In genomic region chr14:99578541-99579044, GRCh38 we compare ENCODE assay signal across 11 cellular contexts. TPM values are rescaled to one million over a fixed set of nuclear protein-coding genes. Genes with fewer than 3 reads are reported as not detected.
DNase-seq lines count a peak whose midpoint lies in the region; ATAC-seq and TF ChIP-seq lines count a peak whose summit lies in the region.
"Had no signal": no experiment of that assay in that cellular context is flagged by ENCODE, and none has a peak within 500 bp of the region (broad histone marks: within the 10 kb centered on the region; RNA-seq: fewer than 3 reads in every experiment).

No MANE protein-coding gene starts in this region.

- peak overlapping the region; percentile 92 for H2BK5ac ChIP-seq in trophoblast cell (ENCODE audit: low read depth, low read length, poor library complexity)

- peak overlapping the region; percentile 13 for H4K12ac ChIP-seq in trophoblast cell (ENCODE audit: low read depth, low read length)

- peak overlapping the region in 6 of 11 experiments; percentile 28 to 69 (median 38); a peak in 10 of 22 replicates for H3K4me2 ChIP-seq in BLaER1 treated with 17β-estradiol and CSF1 and Interleukin-3, amounts not matched to agents 10 nM and 100 nM
- H3K4me2 ChIP-seq in trophoblast cell (ENCODE audit: low read length), result peak overlapping the region; percentile 53

- H3K23ac ChIP-seq in trophoblast cell (ENCODE audit: low read length), result no peak overlapping the region

- H3K14ac ChIP-seq in trophoblast cell (ENCODE audit: low read length), result peak overlapping the region; percentile 89

- peak overlapping the region; percentile 77 for H3K4ac ChIP-seq in trophoblast cell (ENCODE audit: low read depth, low read length)

- H3K9me3 ChIP-seq in BLaER1 treated with 17β-estradiol and CSF1 and Interleukin-3, amounts not matched to agents 10 nM and 100 nM (replicated peaks in 1 of 11), result no peaks in the 10 kb centered on the region
- no peaks in the 10 kb centered on the region for H3K9me3 ChIP-seq in adrenal gland (replicated peaks in 1 of 3)
- H3K9me3 ChIP-seq in right atrium auricular region, result no peaks in the 10 kb centered on the region
- H3K9me3 ChIP-seq in trophoblast cell (ENCODE audit: insufficient read depth, low read depth, low read length), result peaks cover 2% of the 10 kb centered on the region

- TF ChIP-seq CTCF in adrenal gland (IDR thresholded peaks at IDR 0.05) (no peak), right atrium auricular region (IDR thresholded peaks at IDR 0.05) (no peak)

- H2BK120ac ChIP-seq in trophoblast cell (ENCODE audit: insufficient read depth, low read length, poor library complexity), result peak overlapping the region; percentile 82

- peak in 1 of 2 donors; percentile 40 for TF ChIP-seq POLR2A in adrenal gland (IDR thresholded peaks at IDR 0.05)

- peak overlapping the region; percentile 43 for H4K8ac ChIP-seq in trophoblast cell (ENCODE audit: low read depth, low read length)

- intact Hi-C loops in adrenal gland (cut with DNase I), result no loop called here

- peaks cover 51% of the 10 kb centered on the region for H3K79me1 ChIP-seq in trophoblast cell (ENCODE audit: low read length)

- peak overlapping the region; percentile 71 for H2BK12ac ChIP-seq in trophoblast cell (ENCODE audit: low read length)

- no peak overlapping the region for H3K4me3 ChIP-seq in BLaER1 treated with 17β-estradiol and CSF1 and Interleukin-3, amounts not matched to agents 10 nM and 100 nM
- H3K4me3 ChIP-seq in adrenal gland (no peak overlapping the region), right atrium auricular region (no peak overlapping the region), trophoblast cell (ENCODE audit: low read depth, low read length) (no peak overlapping the region)

- 30 to 44% (median 37%) methylated on average over 9 to 12 of the region's 12 CpGs for WGBS in adrenal gland, 4 donors
- WGBS in trophoblast cell (ENCODE audit: extremely low coverage, insufficient coverage, insufficient read length), result no CpG with 5 or more reads among the region's 12 CpGs

- H3K79me2 ChIP-seq in trophoblast cell (ENCODE audit: control insufficient read depth, insufficient read depth, low read length, poor library complexity), result peaks cover 22% of the 10 kb centered on the region

- H3K9ac ChIP-seq in BLaER1 treated with 17β-estradiol and CSF1 and Interleukin-3, amounts not matched to agents 10 nM and 100 nM, result no peak overlapping the region
- H3K9ac ChIP-seq in trophoblast cell (ENCODE audit: low read length), result no peak overlapping the region

- peak overlapping the region; percentile 2 for H2AFZ ChIP-seq in trophoblast cell (ENCODE audit: insufficient read depth, low read length, poor library complexity)

- no peaks in the 10 kb centered on the region for H3K36me3 ChIP-seq in BLaER1 treated with 17β-estradiol and CSF1 and Interleukin-3, amounts not matched to agents 10 nM and 100 nM
- H3K36me3 ChIP-seq in adrenal gland (replicated peaks in 1 of 2), result no peaks in the 10 kb centered on the region
- H3K36me3 ChIP-seq in right atrium auricular region, result no peaks in the 10 kb centered on the region
- H3K36me3 ChIP-seq in trophoblast cell (ENCODE audit: control insufficient read depth in 1 of 2, insufficient read depth in 2 of 2, low read length in 2 of 2), result no peaks in the 10 kb centered on the region

- H2AK5ac ChIP-seq in trophoblast cell (ENCODE audit: low read length), result peak overlapping the region; percentile 61

- peak in 5 of 7 donors; percentile 61 to 82 (median 74) for DNase-seq in adrenal gland
- no peak for DNase-seq in right atrium auricular region (ENCODE audit: low spot score)
- peak; percentile 30 to 47 for DNase-seq in trophoblast cell
- DNase-seq in ureter (ENCODE audit: low spot score), result no peak
- DNase-seq in retina, result no peak
- DNase-seq: activated CD8-positive, alpha-beta memory T cell treated with anti-CD3 and anti-CD28 coated beads, Interleukin-2, amount 50 U/mL, for 4 hours; amniotic stem cell; effector memory CD4-positive, alpha-beta T cell had no signal

- no peak overlapping the region; a peak in 1 of 22 replicates for H3K27ac ChIP-seq in BLaER1 treated with 17β-estradiol and CSF1 and Interleukin-3, amounts not matched to agents 10 nM and 100 nM
- H3K27ac ChIP-seq in adrenal gland (peak overlapping the region in 3 of 5 donors; percentile 47 to 67 (median 48)), right atrium auricular region (peak overlapping the region; percentile 68 to 83), trophoblast cell (ENCODE audit: low read depth, low read length) (peak overlapping the region; percentile 96)

- peaks cover 0 to 15% (median 0%) of the 10 kb centered on the region in 11 experiments; a peak in 4 of 22 replicates for H3K27me3 ChIP-seq in BLaER1 treated with 17β-estradiol and CSF1 and Interleukin-3, amounts not matched to agents 10 nM and 100 nM
- no peaks in the 10 kb centered on the region for H3K27me3 ChIP-seq in adrenal gland
- H3K27me3 ChIP-seq in right atrium auricular region, result no peaks in the 10 kb centered on the region
- H3K27me3 ChIP-seq in trophoblast cell (ENCODE audit: insufficient read depth, low read length), result no peaks in the 10 kb centered on the region

- H4K20me1 ChIP-seq in BLaER1 treated with 17β-estradiol and CSF1 and Interleukin-3, amounts not matched to agents 10 nM and 100 nM, result peaks cover 0 to 87% (median 53%) of the 10 kb centered on the region in 11 experiments; a peak in 20 of 22 replicates

- peak overlapping the region; percentile 96 for H4K91ac ChIP-seq in trophoblast cell (ENCODE audit: low read depth, low read length)

- ATAC-seq in GM21526 (IDR thresholded peaks at IDR 0.05; ENCODE audit: low FRiP score, unreplicated experiment) (no peak), HG03469 (IDR thresholded peaks at IDR 0.05; ENCODE audit: unreplicated experiment) (no peak)

- H3K4me1 ChIP-seq in BLaER1 treated with 17β-estradiol and CSF1 and Interleukin-3, amounts not matched to agents 10 nM and 100 nM, result peaks cover 8 to 81% (median 75%) of the 10 kb centered on the region in 10 experiments; a peak in 19 of 20 replicates
- H3K4me1 ChIP-seq in adrenal gland (replicated peaks in 1 of 2), result peaks cover 50 to 61% of the 10 kb centered on the region in 2 donors
- peaks cover 0 to 78% of the 10 kb centered on the region in 2 donors for H3K4me1 ChIP-seq in right atrium auricular region
- H3K4me1 ChIP-seq in trophoblast cell (ENCODE audit: control insufficient read depth in 1 of 2, insufficient read depth in 2 of 2, low read length in 2 of 2), result peaks cover 58 to 66% of the 10 kb centered on the region in 2 experiments

- peak overlapping the region; percentile 44 for H3K18ac ChIP-seq in trophoblast cell (ENCODE audit: low read length)

RNA-seq across cellular contexts. Expression of gene CCDC85C, which starts 25.4 kb away (rescaled TPM):
- 10 to 100 TPM; 21.6 to 59.0 (median 41.3) TPM for total RNA-seq in adrenal gland
- 10 to 100 TPM; 10.8 to 41.7 (median 23.4) TPM for polyA plus RNA-seq in adrenal gland
- total RNA-seq in right atrium auricular region, result 10 to 100 TPM; 17.1 to 17.7 TPM
- 17.0 and 18.1 TPM in 2 replicates for polyA plus RNA-seq in trophoblast cell (2013)
- total RNA-seq in ureter, result 30.1 TPM

Comparison
In these comparisons a context has a peak if more than half of its experiments do, and no peak if none do; other contexts are left out.
1. H3K27ac ChIP-seq: peak in adrenal gland (3 of 5), right atrium auricular region (2 of 2) and trophoblast cell (single experiment); none in BLaER1 treated with 17β-estradiol and CSF1 and Interleukin-3, amounts not matched to agents 10 nM and 100 nM (0 of 11).
2. DNase-seq: peak in adrenal gland (5 of 7) and trophoblast cell (2 of 2); none in right atrium auricular region (single experiment), ureter (single experiment) and retina (single experiment).